Comparison of ENCODE assay signal across 14 cellular contexts in the genomic region with DNA sequence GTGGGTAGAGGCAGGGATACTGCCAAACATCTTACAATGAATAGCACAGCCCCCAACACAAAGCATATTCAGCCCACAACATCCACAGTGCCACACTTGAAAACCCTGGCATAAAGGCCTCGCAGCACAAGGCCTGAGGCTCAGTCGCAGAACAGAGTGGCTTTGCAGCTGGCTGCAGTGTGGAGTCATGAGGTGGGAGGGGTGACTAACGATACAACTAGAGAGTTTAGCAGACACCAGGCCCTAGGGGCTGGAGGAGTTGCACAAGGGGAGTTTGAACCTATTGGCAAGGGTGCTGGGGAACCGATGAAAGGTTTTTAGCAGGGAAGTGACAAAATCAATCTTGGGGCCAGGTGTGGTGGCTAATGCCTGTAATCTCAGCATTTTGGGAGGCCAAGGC. TPM values are rescaled to one million over a fixed set of nuclear protein-coding genes. Genes with fewer than 3 reads are reported as not detected.
DNase-seq lines count a peak whose midpoint lies in the region; ATAC-seq, FAIRE-seq and TF ChIP-seq lines count a peak whose summit lies in the region.
"Had no signal": no experiment of that assay in that cellular context is flagged by ENCODE, and none has a peak within 500 bp of the region (broad histone marks: within the 10 kb centered on the region; RNA-seq: fewer than 3 reads in every experiment).

No MANE protein-coding gene starts in this region.

- TF ChIP-seq POLR2A in vagina (IDR thresholded peaks at IDR 0.05): no peak

- no peaks in the 10 kb centered on the region for H3K27me3 ChIP-seq in vagina
- no peaks in the 10 kb centered on the region for H3K27me3 ChIP-seq in brain microvascular endothelial cell (replicated peaks)

- H3K36me3 ChIP-seq in vagina: no peaks in the 10 kb centered on the region
- no peaks in the 10 kb centered on the region for H3K36me3 ChIP-seq in brain microvascular endothelial cell (replicated peaks)

- POLR2A ChIA-PET in naive thymus-derived CD8-positive, alpha-beta T cell (lab: Charles Lee): interaction anchor here (1.1 kb wide), 1 partner anchor 335 kb away, joined by 3 read pairs; no protein-coding TSS in a partner anchor

- H3K4me3 Mint-ChIP-seq in activated T-helper 1 cell treated with anti-CD3 and anti-CD28 coated beads, Interleukin-12 subunit alpha, Interleukin-12 subunit beta, Interleukin-2, Interleukin-4 antibody, amounts not matched to agents 30 ng/mL and 10 ng/mL and 1 ng/mL, durations not matched to agents 14 hours and 24 hours and 36 hours: no peak overlapping the region
- peak overlapping the region in 9 of 10 donors; percentile 12 to 93 (median 69) for H3K4me3 Mint-ChIP-seq in naive thymus-derived CD8-positive, alpha-beta T cell

- no peak for ATAC-seq in naive thymus-derived CD8-positive, alpha-beta T cell

- peak; percentile 14 for DNase-seq in activated naive CD4-positive, alpha-beta T cell treated with Interleukin-2 at 50 U/mL for 16 hours
- no peak for DNase-seq in activated naive CD4-positive, alpha-beta T cell (lab: John Stamatoyannopoulos, UW)
- no peak for DNase-seq in activated T-helper 1 cell treated with anti-CD3 and anti-CD28 coated beads, Interleukin-12 subunit alpha, Interleukin-12 subunit beta, Interleukin-2, Interleukin-4 antibody, amounts not matched to agents 30 ng/mL and 10 ng/mL and 1 ng/mL, durations not matched to agents 14 hours and 24 hours and 36 hours (ENCODE audit: low spot score)
- no peak for DNase-seq in naive thymus-derived CD8-positive, alpha-beta T cell
- DNase-seq in vagina (ENCODE audit: extremely low spot score in 2 of 2): no peak
- DNase-seq in D721Med (ENCODE audit: insufficient read length, low spot score): no peak
- no peak for DNase-seq in brain microvascular endothelial cell
- DNase-seq in GF-D8 (lab: John Stamatoyannopoulos, UW): no peak
- DNase-seq: hippocampal formation, NCI-H526, SHP77 treated with DMSO at 0.1 percent for 48 hours had no signal

- H3K9me3 ChIP-seq in vagina: no peaks in the 10 kb centered on the region

- in situ Hi-C loops in brain microvascular endothelial cell (cut with HindIII; ENCODE audit: low pct_ligation_motif_present, low sequenced_read_pairs): no loop called here

- H3K27me3 Mint-ChIP-seq in activated T-helper 1 cell treated with anti-CD3 and anti-CD28 coated beads, Interleukin-12 subunit alpha, Interleukin-12 subunit beta, Interleukin-2, Interleukin-4 antibody, amounts not matched to agents 30 ng/mL and 10 ng/mL and 1 ng/mL, durations not matched to agents 14 hours and 24 hours and 36 hours (ENCODE audit: insufficient read depth): no peaks in the 10 kb centered on the region
- no peaks in the 10 kb centered on the region for H3K27me3 Mint-ChIP-seq in naive thymus-derived CD8-positive, alpha-beta T cell

- H3K27ac ChIP-seq in vagina: peak overlapping the region; percentile 90
- no peak overlapping the region for H3K27ac ChIP-seq in brain microvascular endothelial cell

- peaks cover 47% of the 10 kb centered on the region for H3K4me1 Mint-ChIP-seq in activated T-helper 1 cell treated with anti-CD3 and anti-CD28 coated beads, Interleukin-12 subunit alpha, Interleukin-12 subunit beta, Interleukin-2, Interleukin-4 antibody, amounts not matched to agents 30 ng/mL and 10 ng/mL and 1 ng/mL, durations not matched to agents 14 hours and 24 hours and 36 hours (ENCODE audit: low read depth)
- peaks cover 38 to 63% (median 58%) of the 10 kb centered on the region in 4 donors for H3K4me1 Mint-ChIP-seq in naive thymus-derived CD8-positive, alpha-beta T cell

- H3K36me3 Mint-ChIP-seq in activated T-helper 1 cell treated with anti-CD3 and anti-CD28 coated beads, Interleukin-12 subunit alpha, Interleukin-12 subunit beta, Interleukin-2, Interleukin-4 antibody, amounts not matched to agents 30 ng/mL and 10 ng/mL and 1 ng/mL, durations not matched to agents 14 hours and 24 hours and 36 hours (ENCODE audit: low read depth): no peaks in the 10 kb centered on the region
- no peaks in the 10 kb centered on the region for H3K36me3 Mint-ChIP-seq in naive thymus-derived CD8-positive, alpha-beta T cell

- H3K4me3 ChIP-seq in vagina (no peak overlapping the region), brain microvascular endothelial cell (ENCODE audit: low read depth, low read length) (no peak overlapping the region)

- H3K9me3 Mint-ChIP-seq in activated T-helper 1 cell treated with anti-CD3 and anti-CD28 coated beads, Interleukin-12 subunit alpha, Interleukin-12 subunit beta, Interleukin-2, Interleukin-4 antibody, amounts not matched to agents 30 ng/mL and 10 ng/mL and 1 ng/mL, durations not matched to agents 14 hours and 24 hours and 36 hours: no peaks in the 10 kb centered on the region
- H3K9me3 Mint-ChIP-seq in naive thymus-derived CD8-positive, alpha-beta T cell: no peaks in the 10 kb centered on the region

- intact Hi-C loops in activated T-helper 1 cell treated with anti-CD3 and anti-CD28 coated beads, Interleukin-12 subunit alpha, Interleukin-12 subunit beta, Interleukin-2, Interleukin-4 antibody, amounts not matched to agents 30 ng/mL and 10 ng/mL and 1 ng/mL, durations not matched to agents 14 hours and 24 hours and 36 hours (cut with micrococcal nuclease): loop anchor here (5.0 to 10.0 kb wide), 3 partner anchors 232 to 1209 kb away; partner anchors contain the start of gene U2SURP
- intact Hi-C loops in vagina (cut with DNase I): no loop called here

- FAIRE-seq in D721Med (lab: Jason Lieb, UNC): no peak
- FAIRE-seq: astrocyte had no signal

- peaks cover 31% of the 10 kb centered on the region for H3K4me1 ChIP-seq in vagina

- TF ChIP-seq CTCF in vagina (IDR thresholded peaks at IDR 0.05) (no peak), D721Med (IDR thresholded peaks at IDR 0.05; ENCODE audit: insufficient read depth, missing control alignments) (no peak), brain microvascular endothelial cell (IDR thresholded peaks at IDR 0.05; ENCODE audit: low read depth, low read length, missing control alignments) (no peak)

- peak overlapping the region; percentile 99 for H3K27ac Mint-ChIP-seq in activated T-helper 1 cell treated with anti-CD3 and anti-CD28 coated beads, Interleukin-12 subunit alpha, Interleukin-12 subunit beta, Interleukin-2, Interleukin-4 antibody, amounts not matched to agents 30 ng/mL and 10 ng/mL and 1 ng/mL, durations not matched to agents 14 hours and 24 hours and 36 hours
- peak overlapping the region in 8 of 10 donors; percentile 54 to 99 (median 89) for H3K27ac Mint-ChIP-seq in naive thymus-derived CD8-positive, alpha-beta T cell
- H3K27ac Mint-ChIP-seq: progenitor cell of endocrine pancreas had no signal

RNA-seq across cellular contexts. Expression of gene GRK7, which starts 32.1 kb away (rescaled TPM):
- total RNA-seq in activated T-helper 1 cell treated with anti-CD3 and anti-CD28 coated beads, Interleukin-12 subunit alpha, Interleukin-12 subunit beta, Interleukin-2, Interleukin-4 antibody, amounts not matched to agents 30 ng/mL and 10 ng/mL and 1 ng/mL, durations not matched to agents 14 hours and 24 hours and 36 hours: not detected in 2 replicates
- total RNA-seq in naive thymus-derived CD8-positive, alpha-beta T cell: under 1 TPM; 0.42 to 0.44 TPM
- not detected for polyA plus RNA-seq in naive thymus-derived CD8-positive, alpha-beta T cell
- 0.98 TPM for total RNA-seq in vagina
- total RNA-seq: astrocyte, lung microvascular endothelial cell had no signal

RNA-seq across cellular contexts. Expression of gene RNF7, which starts 57.2 kb away (rescaled TPM):
- 70.5 and 70.9 TPM in 2 replicates for total RNA-seq in activated T-helper 1 cell treated with anti-CD3 and anti-CD28 coated beads, Interleukin-12 subunit alpha, Interleukin-12 subunit beta, Interleukin-2, Interleukin-4 antibody, amounts not matched to agents 30 ng/mL and 10 ng/mL and 1 ng/mL, durations not matched to agents 14 hours and 24 hours and 36 hours
- 10 to 100 TPM; 52.5 to 54.5 TPM for total RNA-seq in naive thymus-derived CD8-positive, alpha-beta T cell
- 100 to 1,000 TPM; 114 to 116 (median 115) TPM for polyA plus RNA-seq in naive thymus-derived CD8-positive, alpha-beta T cell
- total RNA-seq in vagina: 57.0 TPM
